ENCODE assay signal across 23 cellular contexts in the genomic region with DNA sequence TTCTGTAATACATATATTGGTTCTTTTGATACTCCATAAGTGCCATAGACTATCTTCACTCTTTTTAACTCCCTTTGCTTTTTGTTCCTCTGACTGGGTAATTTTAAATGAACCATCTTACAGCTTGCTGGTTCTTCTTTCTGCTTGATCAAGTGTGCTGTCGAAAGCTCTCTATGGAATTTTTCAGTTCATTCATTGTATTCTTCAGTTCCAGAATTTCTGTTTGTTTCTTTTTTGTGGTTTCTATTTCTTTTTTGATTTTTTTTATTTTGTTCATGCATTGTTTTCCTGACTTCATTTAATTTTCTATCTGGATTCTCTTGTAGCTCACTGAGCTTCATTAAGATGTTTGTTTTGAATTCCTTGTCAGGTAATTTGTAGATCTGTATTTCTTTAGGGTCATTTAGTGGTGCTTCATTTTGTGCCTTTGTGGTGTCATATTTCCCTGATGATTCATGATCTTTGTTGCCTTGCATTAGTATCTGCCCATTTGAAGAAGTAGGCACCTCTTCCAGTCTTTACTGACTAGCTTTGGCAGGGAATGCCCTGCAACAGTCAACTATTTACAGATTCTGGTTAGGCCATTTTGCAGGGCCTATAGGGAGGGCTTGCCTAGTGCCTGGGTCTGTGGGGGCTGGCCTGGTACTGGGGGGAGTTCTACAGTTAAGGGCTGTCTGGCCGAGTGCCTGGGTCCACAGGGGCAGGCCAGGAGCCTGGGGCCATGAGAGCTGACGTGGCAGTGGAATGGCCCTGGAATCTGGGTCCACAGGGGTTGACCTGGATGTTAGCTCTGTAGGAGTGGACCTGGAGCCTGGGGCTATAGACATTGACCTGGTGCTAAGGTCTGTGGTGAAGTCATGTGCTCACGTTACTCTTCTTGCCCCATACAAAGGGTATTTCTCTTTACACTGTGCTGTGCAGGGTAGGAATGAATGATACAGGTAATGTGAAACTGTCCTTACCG.
DNase-seq lines count a peak whose midpoint lies in the region; ATAC-seq and TF ChIP-seq lines count a peak whose summit lies in the region.
"Had no signal": no experiment of that assay in that cellular context is flagged by ENCODE, and none has a peak within 500 bp of the region (broad histone marks: within the 10 kb centered on the region; RNA-seq: fewer than 3 reads in every experiment).

No MANE protein-coding gene starts in this region.

- no peak overlapping the region for H3K4me3 Mint-ChIP-seq in stimulated activated effector memory CD8-positive, alpha-beta T cell treated with anti-CD3 and anti-CD28 coated beads, Interleukin-12 subunit alpha, Interleukin-12 subunit beta, amount 100 ng/mL, for 72 hours
- H3K4me3 Mint-ChIP-seq: activated B cell treated with CpG ODN at 0.5 μM for 24 hours, brain, endodermal cell had no signal

- DNase-seq in adipocyte (ENCODE audit: low read depth) (no peak), fibroblast of pulmonary artery (ENCODE audit: low read depth) (peak; percentile 15), mucosa of gallbladder (ENCODE audit: low spot score) (no peak)
- no peak for DNase-seq in stimulated activated effector memory CD8-positive, alpha-beta T cell treated with anti-CD3 and anti-CD28 coated beads, Interleukin-12 subunit alpha, Interleukin-12 subunit beta, amount 100 ng/mL, for 72 hours (ENCODE audit: low spot score in 2 of 2)
- DNase-seq: activated B cell treated with CpG ODN at 0.5 μM for 24 hours; activated CD4-positive, alpha-beta T cell treated with anti-CD3 and anti-CD28 coated beads, Interleukin-2, amount 50 U/mL, for 48 hours; activated CD8-positive, alpha-beta memory T cell treated with anti-CD3 and anti-CD28 coated beads, Interleukin-2, amount 50 U/mL, for 48 hours; CD4-positive, alpha-beta memory T cell; endodermal cell; head of caudate nucleus; IMR-90; left ventricle myocardium inferior; NCI-H1436 treated with DMSO at 0.1 percent for 48 hours; NCI-H526 treated with DMSO at 0.1 percent for 48 hours; SK-N-SH; substantia nigra had no signal

- no peak for ATAC-seq in stimulated activated effector memory CD8-positive, alpha-beta T cell treated with anti-CD3 and anti-CD28 coated beads, Interleukin-12 subunit alpha, Interleukin-12 subunit beta, amount 100 ng/mL, for 72 hours
- no peak for ATAC-seq in GM18498 (IDR thresholded peaks at IDR 0.05; ENCODE audit: unreplicated experiment)

- no peak overlapping the region for H3K27ac ChIP-seq in HEK293 (ENCODE audit: extremely low read depth, low read depth, low read length)
- no peak overlapping the region for H3K27ac ChIP-seq in subcutaneous abdominal adipose tissue (ENCODE audit: low read depth, low read length)
- H3K27ac ChIP-seq: coronary artery, left ventricle myocardium inferior, parathyroid adenoma, vagina had no signal

- H3K9ac ChIP-seq in adipocyte (ENCODE audit: low read length) (no peak overlapping the region), subcutaneous abdominal adipose tissue (ENCODE audit: low read length in 5 of 5) (no peak overlapping the region)
- H3K9ac ChIP-seq: parathyroid adenoma, SK-N-SH had no signal

- peaks cover 26% of the 10 kb centered on the region for H3K9me3 Mint-ChIP-seq in stimulated activated effector memory CD8-positive, alpha-beta T cell treated with anti-CD3 and anti-CD28 coated beads, Interleukin-12 subunit alpha, Interleukin-12 subunit beta, amount 100 ng/mL, for 72 hours

- POLR2A ChIA-PET in HEK293 (lab: Yijun Ruan, JAX), result no interaction called here

- CTCF ChIA-PET in HEK293 (lab: Yijun Ruan, JAX), result no interaction called here

- no peaks in the 10 kb centered on the region for H3K36me3 Mint-ChIP-seq in stimulated activated effector memory CD8-positive, alpha-beta T cell treated with anti-CD3 and anti-CD28 coated beads, Interleukin-12 subunit alpha, Interleukin-12 subunit beta, amount 100 ng/mL, for 72 hours

- no peak overlapping the region for H3K27ac Mint-ChIP-seq in stimulated activated effector memory CD8-positive, alpha-beta T cell treated with anti-CD3 and anti-CD28 coated beads, Interleukin-12 subunit alpha, Interleukin-12 subunit beta, amount 100 ng/mL, for 72 hours
- H3K27ac Mint-ChIP-seq: activated B cell treated with CpG ODN at 0.5 μM for 24 hours; brain; CD4-positive, alpha-beta memory T cell; endodermal cell had no signal

- H3K4me1 Mint-ChIP-seq in stimulated activated effector memory CD8-positive, alpha-beta T cell treated with anti-CD3 and anti-CD28 coated beads, Interleukin-12 subunit alpha, Interleukin-12 subunit beta, amount 100 ng/mL, for 72 hours, result no peaks in the 10 kb centered on the region
- H3K4me1 Mint-ChIP-seq: activated B cell treated with CpG ODN at 0.5 μM for 24 hours; brain; CD4-positive, alpha-beta memory T cell had no signal

- no peaks in the 10 kb centered on the region for H3K36me3 ChIP-seq in HEK293 (ENCODE audit: control insufficient read depth in 2 of 2, insufficient read depth in 1 of 2, low read length in 2 of 2)
- no peaks in the 10 kb centered on the region for H3K36me3 ChIP-seq in adipocyte (ENCODE audit: control insufficient read depth, insufficient read depth, low read length, severe bottlenecking)
- no peaks in the 10 kb centered on the region for H3K36me3 ChIP-seq in subcutaneous abdominal adipose tissue (ENCODE audit: control insufficient read depth in 5 of 5, insufficient read depth in 5 of 5, low read length in 5 of 5)
- H3K36me3 ChIP-seq: left ventricle myocardium inferior, vagina had no signal

- H3K4me3 ChIP-seq in HEK293 (ENCODE audit: low read depth, low read length) (no peak overlapping the region), adipocyte (ENCODE audit: low read length) (peak overlapping the region; percentile 39), fibroblast of pulmonary artery (replicated peaks; ENCODE audit: low read depth, low read length) (no peak overlapping the region), subcutaneous abdominal adipose tissue (ENCODE audit: low read depth in 1 of 5, low read length in 5 of 5) (peak overlapping the region in 4 of 5 donors; percentile 6 to 35 (median 24))
- H3K4me3 ChIP-seq: coronary artery, left ventricle myocardium inferior, vagina had no signal

- H3K4me1 ChIP-seq in HEK293 (ENCODE audit: control insufficient read depth, insufficient read depth, low read length) (no peaks in the 10 kb centered on the region), adipocyte (ENCODE audit: control insufficient read depth, insufficient read depth, low read length) (no peaks in the 10 kb centered on the region), subcutaneous abdominal adipose tissue (ENCODE audit: control insufficient read depth in 5 of 5, insufficient read depth in 5 of 5, low read length in 5 of 5) (no peaks in the 10 kb centered on the region)
- H3K4me1 ChIP-seq: left ventricle myocardium inferior, parathyroid adenoma, vagina had no signal

- no peak for TF ChIP-seq CTCF in HEK293 (tag by site-specific recombination; IDR thresholded peaks at IDR 0.05)
- no peak for TF ChIP-seq CTCF in fibroblast of pulmonary artery (IDR thresholded peaks at IDR 0.05; ENCODE audit: low read length, missing control alignments)

- H3K27me3 ChIP-seq in adipocyte (replicated peaks; ENCODE audit: control insufficient read depth, insufficient read depth, low read length) (no peaks in the 10 kb centered on the region), subcutaneous abdominal adipose tissue (ENCODE audit: control insufficient read depth in 5 of 5, insufficient read depth in 4 of 5, low read length in 5 of 5) (no peaks in the 10 kb centered on the region)
- H3K27me3 ChIP-seq: vagina had no signal

- H3K9me3 ChIP-seq in HEK293 (ENCODE audit: control insufficient read depth, insufficient read depth, low read depth, low read length) (no peaks in the 10 kb centered on the region), adipocyte (ENCODE audit: control insufficient read depth, low read length) (peaks cover 21% of the 10 kb centered on the region), subcutaneous abdominal adipose tissue (ENCODE audit: control insufficient read depth in 5 of 5, low read length in 5 of 5) (peaks cover 15 to 25% (median 23%) of the 10 kb centered on the region in 5 donors)

TF ChIP-seq in HEK293, 187 proteins besides CTCF, POLR2A, EP300 and RAD21 (continues in another document):
- TF ChIP-seq ZNF514 (tag by site-specific recombination; IDR thresholded peaks at IDR 0.05) (no peak), ZNF248 (tag by site-specific recombination; IDR thresholded peaks at IDR 0.05) (no peak), ZNF37A (tag by site-specific recombination; IDR thresholded peaks at IDR 0.05) (no peak), ZEB2 (tag by site-specific recombination; IDR thresholded peaks at IDR 0.05) (no peak), ZFHX2 (tag by site-specific recombination; conservative IDR thresholded peaks at IDR 0.05) (no peak), SP3 (tag by site-specific recombination; IDR thresholded peaks at IDR 0.05) (no peak), ZNF426 (tag by site-specific recombination; IDR thresholded peaks at IDR 0.05) (no peak), SETDB1 (IDR thresholded peaks at IDR 0.05; ENCODE audit: insufficient read length, low read length) (peak; percentile 95), ZFP37 (tag by site-specific recombination; IDR thresholded peaks at IDR 0.05) (no peak), KLF8 (tag by site-specific recombination; IDR thresholded peaks at IDR 0.05) (peak; percentile 20; the same call in 1 of the 2 replicates)
- TF ChIP-seq, protein P1, sequence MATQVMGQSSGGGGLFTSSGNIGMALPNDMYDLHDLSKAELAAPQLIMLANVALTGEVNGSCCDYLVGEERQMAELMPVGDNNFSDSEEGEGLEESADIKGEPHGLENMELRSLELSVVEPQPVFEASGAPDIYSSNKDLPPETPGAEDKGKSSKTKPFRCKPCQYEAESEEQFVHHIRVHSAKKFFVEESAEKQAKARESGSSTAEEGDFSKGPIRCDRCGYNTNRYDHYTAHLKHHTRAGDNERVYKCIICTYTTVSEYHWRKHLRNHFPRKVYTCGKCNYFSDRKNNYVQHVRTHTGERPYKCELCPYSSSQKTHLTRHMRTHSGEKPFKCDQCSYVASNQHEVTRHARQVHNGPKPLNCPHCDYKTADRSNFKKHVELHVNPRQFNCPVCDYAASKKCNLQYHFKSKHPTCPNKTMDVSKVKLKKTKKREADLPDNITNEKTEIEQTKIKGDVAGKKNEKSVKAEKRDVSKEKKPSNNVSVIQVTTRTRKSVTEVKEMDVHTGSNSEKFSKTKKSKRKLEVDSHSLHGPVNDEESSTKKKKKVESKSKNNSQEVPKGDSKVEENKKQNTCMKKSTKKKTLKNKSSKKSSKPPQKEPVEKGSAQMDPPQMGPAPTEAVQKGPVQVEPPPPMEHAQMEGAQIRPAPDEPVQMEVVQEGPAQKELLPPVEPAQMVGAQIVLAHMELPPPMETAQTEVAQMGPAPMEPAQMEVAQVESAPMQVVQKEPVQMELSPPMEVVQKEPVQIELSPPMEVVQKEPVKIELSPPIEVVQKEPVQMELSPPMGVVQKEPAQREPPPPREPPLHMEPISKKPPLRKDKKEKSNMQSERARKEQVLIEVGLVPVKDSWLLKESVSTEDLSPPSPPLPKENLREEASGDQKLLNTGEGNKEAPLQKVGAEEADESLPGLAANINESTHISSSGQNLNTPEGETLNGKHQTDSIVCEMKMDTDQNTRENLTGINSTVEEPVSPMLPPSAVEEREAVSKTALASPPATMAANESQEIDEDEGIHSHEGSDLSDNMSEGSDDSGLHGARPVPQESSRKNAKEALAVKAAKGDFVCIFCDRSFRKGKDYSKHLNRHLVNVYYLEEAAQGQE (tag by site-specific recombination; IDR thresholded peaks at IDR 0.05), result no peak

Comparison
In these comparisons a context has a peak if more than half of its experiments do, and no peak if none do; other contexts are left out.
1. H3K4me3 ChIP-seq: peak in adipocyte (single experiment) and subcutaneous abdominal adipose tissue (4 of 5); none in HEK293 (single experiment) and fibroblast of pulmonary artery (single experiment).